ENCODE assay signal across 2 cellular contexts in the genomic region with DNA sequence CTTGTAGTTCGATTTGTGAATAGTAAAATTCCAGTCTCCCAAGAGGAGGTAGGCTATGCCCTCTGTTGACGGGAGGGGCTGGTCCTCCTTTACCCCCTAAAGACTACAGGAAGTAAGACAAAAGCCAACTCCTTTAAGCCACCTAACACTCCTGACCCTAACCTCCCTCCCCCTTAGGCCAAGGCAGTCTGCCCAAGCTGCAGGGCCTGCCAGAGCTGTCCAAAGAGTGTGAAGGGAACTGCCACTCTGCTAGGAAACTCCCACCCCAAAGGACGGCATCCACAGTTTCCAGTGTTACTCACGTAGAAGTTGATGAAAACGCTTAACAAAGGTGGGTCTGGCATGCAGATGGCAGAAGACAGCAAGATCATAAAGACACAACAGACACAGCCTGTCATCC.
TF ChIP-seq lines count a peak whose summit lies in the region.

No MANE protein-coding gene starts in this region.

TF ChIP-seq in GM23338, 12 proteins besides CTCF, POLR2A, EP300 and RAD21 (continued from another document):
- TF ChIP-seq, protein P1, sequence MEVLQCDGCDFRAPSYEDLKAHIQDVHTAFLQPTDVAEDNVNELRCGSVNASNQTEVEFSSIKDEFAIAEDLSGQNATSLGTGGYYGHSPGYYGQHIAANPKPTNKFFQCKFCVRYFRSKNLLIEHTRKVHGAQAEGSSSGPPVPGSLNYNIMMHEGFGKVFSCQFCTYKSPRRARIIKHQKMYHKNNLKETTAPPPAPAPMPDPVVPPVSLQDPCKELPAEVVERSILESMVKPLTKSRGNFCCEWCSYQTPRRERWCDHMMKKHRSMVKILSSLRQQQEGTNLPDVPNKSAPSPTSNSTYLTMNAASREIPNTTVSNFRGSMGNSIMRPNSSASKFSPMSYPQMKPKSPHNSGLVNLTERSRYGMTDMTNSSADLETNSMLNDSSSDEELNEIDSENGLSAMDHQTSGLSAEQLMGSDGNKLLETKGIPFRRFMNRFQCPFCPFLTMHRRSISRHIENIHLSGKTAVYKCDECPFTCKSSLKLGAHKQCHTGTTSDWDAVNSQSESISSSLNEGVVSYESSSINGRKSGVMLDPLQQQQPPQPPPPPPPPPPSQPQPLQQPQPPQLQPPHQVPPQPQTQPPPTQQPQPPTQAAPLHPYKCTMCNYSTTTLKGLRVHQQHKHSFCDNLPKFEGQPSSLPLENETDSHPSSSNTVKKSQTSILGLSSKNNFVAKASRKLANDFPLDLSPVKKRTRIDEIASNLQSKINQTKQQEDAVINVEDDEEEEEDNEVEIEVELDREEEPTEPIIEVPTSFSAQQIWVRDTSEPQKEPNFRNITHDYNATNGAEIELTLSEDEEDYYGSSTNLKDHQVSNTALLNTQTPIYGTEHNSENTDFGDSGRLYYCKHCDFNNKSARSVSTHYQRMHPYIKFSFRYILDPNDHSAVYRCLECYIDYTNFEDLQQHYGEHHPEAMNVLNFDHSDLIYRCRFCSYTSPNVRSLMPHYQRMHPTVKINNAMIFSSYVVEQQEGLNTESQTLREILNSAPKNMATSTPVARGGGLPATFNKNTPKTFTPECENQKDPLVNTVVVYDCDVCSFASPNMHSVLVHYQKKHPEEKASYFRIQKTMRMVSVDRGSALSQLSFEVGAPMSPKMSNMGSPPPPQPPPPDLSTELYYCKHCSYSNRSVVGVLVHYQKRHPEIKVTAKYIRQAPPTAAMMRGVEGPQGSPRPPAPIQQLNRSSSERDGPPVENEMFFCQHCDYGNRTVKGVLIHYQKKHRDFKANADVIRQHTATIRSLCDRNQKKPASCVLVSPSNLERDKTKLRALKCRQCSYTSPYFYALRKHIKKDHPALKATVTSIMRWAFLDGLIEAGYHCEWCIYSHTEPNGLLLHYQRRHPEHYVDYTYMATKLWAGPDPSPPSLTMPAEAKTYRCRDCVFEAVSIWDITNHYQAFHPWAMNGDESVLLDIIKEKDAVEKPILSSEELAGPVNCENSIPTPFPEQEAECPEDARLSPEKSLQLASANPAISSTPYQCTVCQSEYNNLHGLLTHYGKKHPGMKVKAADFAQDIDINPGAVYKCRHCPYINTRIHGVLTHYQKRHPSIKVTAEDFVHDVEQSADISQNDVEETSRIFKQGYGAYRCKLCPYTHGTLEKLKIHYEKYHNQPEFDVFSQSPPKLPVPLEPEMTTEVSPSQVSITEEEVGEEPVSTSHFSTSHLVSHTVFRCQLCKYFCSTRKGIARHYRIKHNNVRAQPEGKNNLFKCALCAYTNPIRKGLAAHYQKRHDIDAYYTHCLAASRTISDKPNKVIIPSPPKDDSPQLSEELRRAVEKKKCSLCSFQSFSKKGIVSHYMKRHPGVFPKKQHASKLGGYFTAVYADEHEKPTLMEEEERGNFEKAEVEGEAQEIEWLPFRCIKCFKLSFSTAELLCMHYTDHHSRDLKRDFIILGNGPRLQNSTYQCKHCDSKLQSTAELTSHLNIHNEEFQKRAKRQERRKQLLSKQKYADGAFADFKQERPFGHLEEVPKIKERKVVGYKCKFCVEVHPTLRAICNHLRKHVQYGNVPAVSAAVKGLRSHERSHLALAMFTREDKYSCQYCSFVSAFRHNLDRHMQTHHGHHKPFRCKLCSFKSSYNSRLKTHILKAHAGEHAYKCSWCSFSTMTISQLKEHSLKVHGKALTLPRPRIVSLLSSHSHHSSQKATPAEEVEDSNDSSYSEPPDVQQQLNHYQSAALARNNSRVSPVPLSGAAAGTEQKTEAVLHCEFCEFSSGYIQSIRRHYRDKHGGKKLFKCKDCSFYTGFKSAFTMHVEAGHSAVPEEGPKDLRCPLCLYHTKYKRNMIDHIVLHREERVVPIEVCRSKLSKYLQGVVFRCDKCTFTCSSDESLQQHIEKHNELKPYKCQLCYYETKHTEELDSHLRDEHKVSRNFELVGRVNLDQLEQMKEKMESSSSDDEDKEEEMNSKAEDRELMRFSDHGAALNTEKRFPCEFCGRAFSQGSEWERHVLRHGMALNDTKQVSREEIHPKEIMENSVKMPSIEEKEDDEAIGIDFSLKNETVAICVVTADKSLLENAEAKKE (CRISPR knock-in tag; IDR thresholded peaks at IDR 0.05) = no peak
- TF ChIP-seq NANOG (IDR thresholded peaks at IDR 0.05; ENCODE audit: borderline replicate concordance) = no peak
- no peak for TF ChIP-seq EZH2 (IDR thresholded peaks at IDR 0.05; ENCODE audit: low read depth, unreplicated experiment)
- no peak for TF ChIP-seq EZH2phosphoT487 (IDR thresholded peaks at IDR 0.05; ENCODE audit: unreplicated experiment)
- no peak for TF ChIP-seq ZNF331 (CRISPR knock-in tag; IDR thresholded peaks at IDR 0.05; ENCODE audit: low read depth)
- TF ChIP-seq, protein P2, sequence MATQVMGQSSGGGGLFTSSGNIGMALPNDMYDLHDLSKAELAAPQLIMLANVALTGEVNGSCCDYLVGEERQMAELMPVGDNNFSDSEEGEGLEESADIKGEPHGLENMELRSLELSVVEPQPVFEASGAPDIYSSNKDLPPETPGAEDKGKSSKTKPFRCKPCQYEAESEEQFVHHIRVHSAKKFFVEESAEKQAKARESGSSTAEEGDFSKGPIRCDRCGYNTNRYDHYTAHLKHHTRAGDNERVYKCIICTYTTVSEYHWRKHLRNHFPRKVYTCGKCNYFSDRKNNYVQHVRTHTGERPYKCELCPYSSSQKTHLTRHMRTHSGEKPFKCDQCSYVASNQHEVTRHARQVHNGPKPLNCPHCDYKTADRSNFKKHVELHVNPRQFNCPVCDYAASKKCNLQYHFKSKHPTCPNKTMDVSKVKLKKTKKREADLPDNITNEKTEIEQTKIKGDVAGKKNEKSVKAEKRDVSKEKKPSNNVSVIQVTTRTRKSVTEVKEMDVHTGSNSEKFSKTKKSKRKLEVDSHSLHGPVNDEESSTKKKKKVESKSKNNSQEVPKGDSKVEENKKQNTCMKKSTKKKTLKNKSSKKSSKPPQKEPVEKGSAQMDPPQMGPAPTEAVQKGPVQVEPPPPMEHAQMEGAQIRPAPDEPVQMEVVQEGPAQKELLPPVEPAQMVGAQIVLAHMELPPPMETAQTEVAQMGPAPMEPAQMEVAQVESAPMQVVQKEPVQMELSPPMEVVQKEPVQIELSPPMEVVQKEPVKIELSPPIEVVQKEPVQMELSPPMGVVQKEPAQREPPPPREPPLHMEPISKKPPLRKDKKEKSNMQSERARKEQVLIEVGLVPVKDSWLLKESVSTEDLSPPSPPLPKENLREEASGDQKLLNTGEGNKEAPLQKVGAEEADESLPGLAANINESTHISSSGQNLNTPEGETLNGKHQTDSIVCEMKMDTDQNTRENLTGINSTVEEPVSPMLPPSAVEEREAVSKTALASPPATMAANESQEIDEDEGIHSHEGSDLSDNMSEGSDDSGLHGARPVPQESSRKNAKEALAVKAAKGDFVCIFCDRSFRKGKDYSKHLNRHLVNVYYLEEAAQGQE (IDR thresholded peaks at IDR 0.05; ENCODE audit: unreplicated experiment) = no peak
- no peak for TF ChIP-seq JUNB (IDR thresholded peaks at IDR 0.05; ENCODE audit: unreplicated experiment)
- TF ChIP-seq STAT1 (IDR thresholded peaks at IDR 0.05; ENCODE audit: unreplicated experiment) = no peak
- TF ChIP-seq POLR2AphosphoS5 (IDR thresholded peaks at IDR 0.05; ENCODE audit: low read depth) = no peak
- TF ChIP-seq CREB1 (CRISPR knock-in tag; IDR thresholded peaks at IDR 0.05; ENCODE audit: low read depth) = no peak
- TF ChIP-seq ZNF114 (CRISPR knock-in tag; IDR thresholded peaks at IDR 0.05) = no peak

TF ChIP-seq in WTC11, 78 proteins besides CTCF, POLR2A, EP300 and RAD21 (continued from another document):
- TF ChIP-seq, protein P3, sequence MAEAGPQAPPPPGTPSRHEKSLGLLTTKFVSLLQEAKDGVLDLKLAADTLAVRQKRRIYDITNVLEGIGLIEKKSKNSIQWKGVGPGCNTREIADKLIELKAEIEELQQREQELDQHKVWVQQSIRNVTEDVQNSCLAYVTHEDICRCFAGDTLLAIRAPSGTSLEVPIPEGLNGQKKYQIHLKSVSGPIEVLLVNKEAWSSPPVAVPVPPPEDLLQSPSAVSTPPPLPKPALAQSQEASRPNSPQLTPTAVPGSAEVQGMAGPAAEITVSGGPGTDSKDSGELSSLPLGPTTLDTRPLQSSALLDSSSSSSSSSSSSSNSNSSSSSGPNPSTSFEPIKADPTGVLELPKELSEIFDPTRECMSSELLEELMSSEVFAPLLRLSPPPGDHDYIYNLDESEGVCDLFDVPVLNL (CRISPR knock-in tag; IDR thresholded peaks at IDR 0.05; ENCODE audit: borderline replicate concordance, low read depth) = no peak
- no peak for TF ChIP-seq ZNF219 (CRISPR knock-in tag; IDR thresholded peaks at IDR 0.05; ENCODE audit: borderline replicate concordance)
- no peak for TF ChIP-seq FOXK1 (CRISPR knock-in tag; IDR thresholded peaks at IDR 0.05)
- no peak for TF ChIP-seq SOX15 (CRISPR knock-in tag; IDR thresholded peaks at IDR 0.05)
- TF ChIP-seq MYBL2 (CRISPR knock-in tag; IDR thresholded peaks at IDR 0.05) = no peak
- no peak for TF ChIP-seq NFATC4 (CRISPR knock-in tag; IDR thresholded peaks at IDR 0.05)
- TF ChIP-seq, protein P4, sequence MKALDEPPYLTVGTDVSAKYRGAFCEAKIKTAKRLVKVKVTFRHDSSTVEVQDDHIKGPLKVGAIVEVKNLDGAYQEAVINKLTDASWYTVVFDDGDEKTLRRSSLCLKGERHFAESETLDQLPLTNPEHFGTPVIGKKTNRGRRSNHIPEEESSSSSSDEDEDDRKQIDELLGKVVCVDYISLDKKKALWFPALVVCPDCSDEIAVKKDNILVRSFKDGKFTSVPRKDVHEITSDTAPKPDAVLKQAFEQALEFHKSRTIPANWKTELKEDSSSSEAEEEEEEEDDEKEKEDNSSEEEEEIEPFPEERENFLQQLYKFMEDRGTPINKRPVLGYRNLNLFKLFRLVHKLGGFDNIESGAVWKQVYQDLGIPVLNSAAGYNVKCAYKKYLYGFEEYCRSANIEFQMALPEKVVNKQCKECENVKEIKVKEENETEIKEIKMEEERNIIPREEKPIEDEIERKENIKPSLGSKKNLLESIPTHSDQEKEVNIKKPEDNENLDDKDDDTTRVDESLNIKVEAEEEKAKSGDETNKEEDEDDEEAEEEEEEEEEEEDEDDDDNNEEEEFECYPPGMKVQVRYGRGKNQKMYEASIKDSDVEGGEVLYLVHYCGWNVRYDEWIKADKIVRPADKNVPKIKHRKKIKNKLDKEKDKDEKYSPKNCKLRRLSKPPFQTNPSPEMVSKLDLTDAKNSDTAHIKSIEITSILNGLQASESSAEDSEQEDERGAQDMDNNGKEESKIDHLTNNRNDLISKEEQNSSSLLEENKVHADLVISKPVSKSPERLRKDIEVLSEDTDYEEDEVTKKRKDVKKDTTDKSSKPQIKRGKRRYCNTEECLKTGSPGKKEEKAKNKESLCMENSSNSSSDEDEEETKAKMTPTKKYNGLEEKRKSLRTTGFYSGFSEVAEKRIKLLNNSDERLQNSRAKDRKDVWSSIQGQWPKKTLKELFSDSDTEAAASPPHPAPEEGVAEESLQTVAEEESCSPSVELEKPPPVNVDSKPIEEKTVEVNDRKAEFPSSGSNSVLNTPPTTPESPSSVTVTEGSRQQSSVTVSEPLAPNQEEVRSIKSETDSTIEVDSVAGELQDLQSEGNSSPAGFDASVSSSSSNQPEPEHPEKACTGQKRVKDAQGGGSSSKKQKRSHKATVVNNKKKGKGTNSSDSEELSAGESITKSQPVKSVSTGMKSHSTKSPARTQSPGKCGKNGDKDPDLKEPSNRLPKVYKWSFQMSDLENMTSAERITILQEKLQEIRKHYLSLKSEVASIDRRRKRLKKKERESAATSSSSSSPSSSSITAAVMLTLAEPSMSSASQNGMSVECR (CRISPR knock-in tag; IDR thresholded peaks at IDR 0.05; ENCODE audit: borderline replicate concordance) = no peak
- TF ChIP-seq ESRRA (CRISPR knock-in tag; IDR thresholded peaks at IDR 0.05; ENCODE audit: borderline replicate concordance) = no peak
- TF ChIP-seq ZNF416 (CRISPR knock-in tag; IDR thresholded peaks at IDR 0.05) = no peak
- TF ChIP-seq NR1H2 (CRISPR knock-in tag; IDR thresholded peaks at IDR 0.05) = no peak
- TF ChIP-seq, protein P5, sequence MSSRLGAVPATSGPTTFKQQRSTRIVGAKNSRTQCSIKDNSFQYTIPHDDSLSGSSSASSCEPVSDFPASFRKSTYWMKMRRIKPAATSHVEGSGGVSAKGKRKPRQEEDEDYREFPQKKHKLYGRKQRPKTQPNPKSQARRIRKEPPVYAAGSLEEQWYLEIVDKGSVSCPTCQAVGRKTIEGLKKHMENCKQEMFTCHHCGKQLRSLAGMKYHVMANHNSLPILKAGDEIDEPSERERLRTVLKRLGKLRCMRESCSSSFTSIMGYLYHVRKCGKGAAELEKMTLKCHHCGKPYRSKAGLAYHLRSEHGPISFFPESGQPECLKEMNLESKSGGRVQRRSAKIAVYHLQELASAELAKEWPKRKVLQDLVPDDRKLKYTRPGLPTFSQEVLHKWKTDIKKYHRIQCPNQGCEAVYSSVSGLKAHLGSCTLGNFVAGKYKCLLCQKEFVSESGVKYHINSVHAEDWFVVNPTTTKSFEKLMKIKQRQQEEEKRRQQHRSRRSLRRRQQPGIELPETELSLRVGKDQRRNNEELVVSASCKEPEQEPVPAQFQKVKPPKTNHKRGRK (CRISPR knock-in tag; IDR thresholded peaks at IDR 0.05; ENCODE audit: borderline replicate concordance) = no peak
- TF ChIP-seq, protein P6, sequence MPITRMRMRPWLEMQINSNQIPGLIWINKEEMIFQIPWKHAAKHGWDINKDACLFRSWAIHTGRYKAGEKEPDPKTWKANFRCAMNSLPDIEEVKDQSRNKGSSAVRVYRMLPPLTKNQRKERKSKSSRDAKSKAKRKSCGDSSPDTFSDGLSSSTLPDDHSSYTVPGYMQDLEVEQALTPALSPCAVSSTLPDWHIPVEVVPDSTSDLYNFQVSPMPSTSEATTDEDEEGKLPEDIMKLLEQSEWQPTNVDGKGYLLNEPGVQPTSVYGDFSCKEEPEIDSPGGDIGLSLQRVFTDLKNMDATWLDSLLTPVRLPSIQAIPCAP (CRISPR knock-in tag; IDR thresholded peaks at IDR 0.05) = no peak
- TF ChIP-seq KAT7 (CRISPR knock-in tag; IDR thresholded peaks at IDR 0.05; ENCODE audit: borderline replicate concordance) = no peak
